17 cellular contexts compared by ENCODE assay signal in the genomic region with DNA sequence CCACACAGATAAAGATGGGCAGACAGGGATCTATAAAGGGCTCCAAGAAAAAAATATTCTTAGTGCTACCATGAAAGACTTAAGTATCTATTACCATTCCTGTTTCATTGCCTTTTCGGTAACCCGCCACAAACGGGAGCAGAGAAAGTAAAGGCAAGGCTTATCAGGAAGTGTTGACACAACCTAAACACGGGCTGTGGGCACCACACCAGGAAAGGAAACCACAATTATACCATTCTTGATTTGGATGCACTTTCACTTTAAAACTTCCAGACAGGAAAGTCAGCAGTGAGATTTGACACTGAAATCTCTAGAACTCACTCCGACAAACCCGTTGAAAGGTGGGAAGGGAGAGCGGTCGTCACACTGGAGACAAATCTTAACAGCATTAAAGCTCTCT. TPM values are rescaled to one million over a fixed set of nuclear protein-coding genes. Genes with fewer than 3 reads are reported as not detected.
DNase-seq lines count a peak whose midpoint lies in the region; ATAC-seq and TF ChIP-seq lines count a peak whose summit lies in the region.
"Had no signal": no experiment of that assay in that cellular context is flagged by ENCODE, and none has a peak within 500 bp of the region (broad histone marks: within the 10 kb centered on the region; RNA-seq: fewer than 3 reads in every experiment).

No MANE protein-coding gene starts in this region.

- peak; percentile 43 for ATAC-seq in left colon

- intact Hi-C loops in left colon (cut with DNase I, micrococcal nuclease) = loop anchor here in 1 of 2 donors (10.0 kb wide), 2 partner anchors 158 to 288 kb away; no protein-coding TSS in a partner anchor

- H3K27me3 Mint-ChIP-seq in activated naive CD8-positive, alpha-beta T cell = peaks cover 20% of the 10 kb centered on the region
- H3K27me3 Mint-ChIP-seq in activated naive CD8-positive, alpha-beta T cell treated with anti-CD3 and anti-CD28 coated beads for 36 hours = peaks cover 18% of the 10 kb centered on the region

- peaks cover 24% of the 10 kb centered on the region for H3K4me1 ChIP-seq in stomach smooth muscle (ENCODE audit: control insufficient read depth, insufficient read depth, low read length)

- H3K9me3 ChIP-seq in stomach smooth muscle (ENCODE audit: control insufficient read depth in 2 of 2, low read length in 2 of 2) = no peaks in the 10 kb centered on the region
- H3K9me3 ChIP-seq: sigmoid colon, upper lobe of left lung had no signal

- H3K36me3 Mint-ChIP-seq in activated naive CD8-positive, alpha-beta T cell = no peaks in the 10 kb centered on the region
- no peaks in the 10 kb centered on the region for H3K36me3 Mint-ChIP-seq in activated naive CD8-positive, alpha-beta T cell treated with anti-CD3 and anti-CD28 coated beads for 36 hours

- H3K27ac Mint-ChIP-seq in activated naive CD8-positive, alpha-beta T cell = no peak overlapping the region
- no peak overlapping the region for H3K27ac Mint-ChIP-seq in activated naive CD8-positive, alpha-beta T cell treated with anti-CD3 and anti-CD28 coated beads for 36 hours
- H3K27ac Mint-ChIP-seq: activated naive CD4-positive, alpha-beta T cell treated with anti-CD3 and anti-CD28 coated beads for 36 hours; T-helper 2 cell treated with Interferon-gamma antibody and Interleukin-4, amounts not matched to agents 5 μg/mL and 100 μg/mL, for 36 hours had no signal

- H3K9me3 Mint-ChIP-seq in activated naive CD8-positive, alpha-beta T cell (ENCODE audit: low read depth) = no peaks in the 10 kb centered on the region
- no peaks in the 10 kb centered on the region for H3K9me3 Mint-ChIP-seq in activated naive CD8-positive, alpha-beta T cell treated with anti-CD3 and anti-CD28 coated beads for 36 hours
- H3K9me3 Mint-ChIP-seq: activated naive CD4-positive, alpha-beta T cell treated with anti-CD3 and anti-CD28 coated beads for 36 hours; T-helper 2 cell treated with Interferon-gamma antibody and Interleukin-4, amounts not matched to agents 5 μg/mL and 100 μg/mL, for 36 hours had no signal

- H3K27me3 ChIP-seq in stomach smooth muscle (ENCODE audit: control insufficient read depth in 1 of 2, insufficient read depth in 2 of 2, low read length in 2 of 2) = no peaks in the 10 kb centered on the region
- H3K27me3 ChIP-seq: sigmoid colon, upper lobe of left lung had no signal

- no peak for DNase-seq in activated naive CD8-positive, alpha-beta T cell treated with anti-CD3 and anti-CD28 coated beads for 36 hours
- DNase-seq in cardiac fibroblast (ENCODE audit: low read depth in 2 of 2) (peak; percentile 24 to 70), left colon (peak; percentile 32 to 44), GM10266 (ENCODE audit: extremely low spot score) (no peak), hepatic stellate cell (ENCODE audit: low spot score) (no peak)
- no peak for DNase-seq in stimulated activated CD4-positive, alpha-beta T cell treated with anti-CD3 and anti-CD28 coated beads, Interleukin-1b, Interleukin-23, amount 100 ng/mL, for 48 hours
- DNase-seq: ACHN; activated naive CD4-positive, alpha-beta T cell treated with anti-CD3 and anti-CD28 coated beads for 36 hours; effector CD8-positive, alpha-beta T cell; KBM-7; RPMI8226; sigmoid colon had no signal

- H3K36me3 ChIP-seq in stomach smooth muscle (ENCODE audit: control insufficient read depth in 2 of 2, insufficient read depth in 2 of 2, low read length in 2 of 2) = peaks cover 8% of the 10 kb centered on the region in 2 donors

- peak overlapping the region in 1 of 2 donors; percentile 43 for H3K9ac ChIP-seq in stomach smooth muscle (ENCODE audit: low read length in 2 of 2)

- H3K4me1 Mint-ChIP-seq in activated naive CD8-positive, alpha-beta T cell (ENCODE audit: low read depth) = peaks cover 20% of the 10 kb centered on the region
- H3K4me1 Mint-ChIP-seq in activated naive CD8-positive, alpha-beta T cell treated with anti-CD3 and anti-CD28 coated beads for 36 hours = peaks cover 15% of the 10 kb centered on the region

- H3K4me3 ChIP-seq in cardiac fibroblast (replicated peaks in 1 of 2; ENCODE audit: low read depth in 2 of 2, low read length in 2 of 2) (no peak overlapping the region), stomach smooth muscle (ENCODE audit: low read length in 2 of 2) (peak overlapping the region; percentile 0 to 66)
- H3K4me3 ChIP-seq: sigmoid colon had no signal

- H3K4me3 Mint-ChIP-seq in activated naive CD8-positive, alpha-beta T cell = peak overlapping the region; percentile 11
- H3K4me3 Mint-ChIP-seq in activated naive CD8-positive, alpha-beta T cell treated with anti-CD3 and anti-CD28 coated beads for 36 hours = no peak overlapping the region
- H3K4me3 Mint-ChIP-seq: activated naive CD4-positive, alpha-beta T cell treated with anti-CD3 and anti-CD28 coated beads for 36 hours; T-helper 2 cell treated with Interferon-gamma antibody and Interleukin-4, amounts not matched to agents 5 μg/mL and 100 μg/mL, for 36 hours had no signal

- TF ChIP-seq CTCF in cardiac fibroblast (IDR thresholded peaks at IDR 0.05; ENCODE audit: low read depth, low read length) (no peak), GM10266 (IDR thresholded peaks at IDR 0.05; ENCODE audit: control insufficient read depth, insufficient read depth, low read depth, missing control alignments) (no peak)

- peak overlapping the region; percentile 33 for H3K27ac ChIP-seq in stomach smooth muscle (ENCODE audit: low read length)
- H3K27ac ChIP-seq: sigmoid colon, upper lobe of left lung had no signal

RNA-seq across cellular contexts. Expression of a gene that starts 6.5 kb away (rescaled TPM):
- total RNA-seq in activated naive CD8-positive, alpha-beta T cell treated with anti-CD3 and anti-CD28 coated beads for 36 hours = under 1 TPM; 0.08 to 0.16 TPM
- 10 to 100 TPM; 48.6 to 65.8 TPM for total RNA-seq in left colon
- total RNA-seq: activated CD8-positive, alpha-beta memory T cell treated with anti-CD3 and anti-CD28 coated beads for 36 hours had no signal

Comparison
In these comparisons a context has a peak if more than half of its experiments do, and no peak if none do; other contexts are left out.
1. DNase-seq: peak in cardiac fibroblast (2 of 2) and left colon (2 of 2); none in activated naive CD8-positive, alpha-beta T cell treated with anti-CD3 and anti-CD28 coated beads for 36 hours (single experiment), GM10266 (single experiment), stimulated activated CD4-positive, alpha-beta T cell treated with anti-CD3 and anti-CD28 coated beads, Interleukin-1b, Interleukin-23, amount 100 ng/mL, for 48 hours (single experiment) and hepatic stellate cell (single experiment).
2. H3K4me3 ChIP-seq: peak in stomach smooth muscle (2 of 2); none in cardiac fibroblast (0 of 2).
3. RNA of a gene that starts 6.5 kb away (total RNA-seq): 48.6 to 65.8 TPM in left colon; 0.08 to 0.16 TPM in activated naive CD8-positive, alpha-beta T cell treated with anti-CD3 and anti-CD28 coated beads for 36 hours; every median in the first group is over 10 times any median in the second.